ENCODE assay signal across 33 cellular contexts in genomic region chr2:235894839-235895238, GRCh38.
"Had no signal": no experiment of that assay in that cellular context is flagged by ENCODE, and none has a peak within 500 bp of the region (broad histone marks: within the 10 kb centered on the region; RNA-seq: fewer than 3 reads in every experiment).

No MANE protein-coding gene starts in this region.

- H3K4me3 ChIP-seq: adrenal gland, body of pancreas, cardiac muscle cell had no signal

- H3K9me3 ChIP-seq: adrenal gland, body of pancreas had no signal

- H3K36me3 ChIP-seq: adrenal gland, brain microvascular endothelial cell, cardiac muscle cell had no signal

- DNase-seq: activated B cell treated with CpG ODN at 0.5 μM for 24 hours; activated CD4-positive, alpha-beta memory T cell treated with anti-CD3 and anti-CD28 coated beads for 36 hours; activated CD4-positive, alpha-beta T cell treated with anti-CD3 and anti-CD28 coated beads for 4 hours; activated CD4-positive, alpha-beta T cell treated with anti-CD3 and anti-CD28 coated beads, Interleukin-2, amount 10 ng/mL, durations not matched to agents 24 days and 14 days; activated CD4-positive, alpha-beta T cell treated with anti-CD3 and anti-CD28 coated beads, Interleukin-2, amount 50 U/mL, for 1 hour; activated CD4-positive, alpha-beta T cell treated with anti-CD3 and anti-CD28 coated beads, Interleukin-2, amount 50 U/mL, for 4 hours; activated CD4-positive, CD25-positive, alpha-beta regulatory T cell treated with anti-CD3 and anti-CD28 coated beads, Interleukin-2, amount 50 U/mL, for 72 hours; activated CD8-positive, alpha-beta memory T cell treated with anti-CD3 and anti-CD28 coated beads, Interleukin-2, amount 50 U/mL, for 4 hours; activated CD8-positive, alpha-beta T cell treated with anti-CD3 and anti-CD28 coated beads for 36 hours; activated effector memory CD4-positive, alpha-beta T cell treated with anti-CD3 and anti-CD28 coated beads, Interleukin-2, amount 50 U/mL, for 16 hours; activated gamma-delta T cell treated with Interleukin-2 at 50 U/mL for 16 hours; activated naive CD4-positive, alpha-beta T cell; activated naive CD4-positive, alpha-beta T cell treated with anti-CD3 and anti-CD28 coated beads for 36 hours; activated naive CD4-positive, alpha-beta T cell treated with anti-CD3 and anti-CD28 coated beads, Interleukin-2, amount 50 U/mL, for 16 hours; activated naive CD8-positive, alpha-beta T cell treated with anti-CD3 and anti-CD28 coated beads for 36 hours; activated T-cell treated with anti-CD3 and anti-CD28 coated beads for 4 hours; activated T-cell treated with anti-CD3 and anti-CD28 coated beads, Interleukin-2, amount 50 U/mL, for 1 hour; activated T-cell treated with anti-CD3 and anti-CD28 coated beads, Interleukin-2, amount 50 U/mL, for 4 hours; activated T-cell treated with anti-CD3 and anti-CD28 coated beads, Interleukin-2, amount 50 U/mL, for 72 hours; adrenal gland; amniotic stem cell; aorta; body of pancreas; brain microvascular endothelial cell; caudate nucleus; SW 1271; T-helper 1 cell; T-helper 2 cell; T-helper 9 cell had no signal

- ATAC-seq: activated CD8-positive, alpha-beta T cell treated with anti-CD3 and anti-CD28 coated beads for 36 hours; activated naive CD4-positive, alpha-beta T cell treated with anti-CD3 and anti-CD28 coated beads, Interleukin-2, amount 50 U/mL, for 72 hours; activated T-cell treated with anti-CD3 and anti-CD28 coated beads, Interleukin-2, amount 50 U/mL, for 4 hours; activated T-cell treated with anti-CD3 and anti-CD28 coated beads, Interleukin-2, amount 50 U/mL, for 72 hours; activated T-helper 17 cell treated with anti-CD3 and anti-CD28 coated beads, Interleukin-2, amount 50 U/mL, for 72 hours; body of pancreas had no signal

- H3K27ac ChIP-seq: adrenal gland, body of pancreas, brain microvascular endothelial cell, cardiac muscle cell, VCaP had no signal

- H3K4me1 ChIP-seq: adrenal gland, body of pancreas had no signal

- H3K27me3 ChIP-seq: adrenal gland, body of pancreas, brain microvascular endothelial cell, cardiac muscle cell had no signal
